11 cellular contexts compared by ENCODE assay signal in genomic region chr17:71959129-71959528, GRCh38.
DNase-seq lines count a peak whose midpoint lies in the region; ATAC-seq and TF ChIP-seq lines count a peak whose summit lies in the region.
"Had no signal": no experiment of that assay in that cellular context is flagged by ENCODE, and none has a peak within 500 bp of the region (broad histone marks: within the 10 kb centered on the region; RNA-seq: fewer than 3 reads in every experiment).

No MANE protein-coding gene starts in this region.

- no peak for TF ChIP-seq POLR2A in vagina (IDR thresholded peaks at IDR 0.05)

- H3K36me3 ChIP-seq in colonic mucosa (no peaks in the 10 kb centered on the region), vagina (no peaks in the 10 kb centered on the region)

- H3K4me1 ChIP-seq in colonic mucosa (no peaks in the 10 kb centered on the region), vagina (no peaks in the 10 kb centered on the region)

- TF ChIP-seq CTCF in colonic mucosa (IDR thresholded peaks at IDR 0.05) = peak; percentile 51
- TF ChIP-seq CTCF in retinal pigment epithelial cell (conservative IDR thresholded peaks at IDR 0.05; ENCODE audit: low read depth, low read length) = peak; percentile 74
- no peak for TF ChIP-seq CTCF in vagina (IDR thresholded peaks at IDR 0.05)

- no peak overlapping the region for H3K9ac ChIP-seq in colonic mucosa (ENCODE audit: low read depth in 2 of 2, low read length in 2 of 2)

- no peaks in the 10 kb centered on the region for H3K9me3 ChIP-seq in colonic mucosa
- H3K9me3 ChIP-seq in vagina = no peaks in the 10 kb centered on the region

- intact Hi-C loops in colonic mucosa (cut with DNase I) (no loop called here), vagina (cut with DNase I) (no loop called here)

- H3K4me3 ChIP-seq in colonic mucosa = no peak overlapping the region
- no peak overlapping the region for H3K4me3 ChIP-seq in retinal pigment epithelial cell (ENCODE audit: low read length)
- H3K4me3 ChIP-seq in vagina = no peak overlapping the region

- H3K27ac ChIP-seq in colonic mucosa = no peak overlapping the region
- no peak overlapping the region for H3K27ac ChIP-seq in vagina
- H3K27ac ChIP-seq: epithelial cell of prostate had no signal

- ATAC-seq in GM19035 (IDR thresholded peaks at IDR 0.05; ENCODE audit: unreplicated experiment) = no peak
- ATAC-seq: Right ventricle myocardium inferior had no signal

- DNase-seq in NCI-H146 (lab: John Stamatoyannopoulos, UW) (peak; percentile 5), NCI-H146 treated with DMSO at 0.1 percent for 48 hours (lab: John Stamatoyannopoulos, UW; ENCODE audit: unreplicated experiment) (no peak), MV-4-11 (lab: John Stamatoyannopoulos, UW) (peak; percentile 2), colonic mucosa (no peak), retinal pigment epithelial cell (ENCODE audit: low read depth) (no peak), vagina (ENCODE audit: extremely low spot score in 2 of 2) (no peak)
- no peak for DNase-seq in activated T-cell treated with anti-CD3 and anti-CD28 coated beads, Interleukin-2, amount 50 U/mL, for 1 hour
- DNase-seq: AML-193 had no signal

- H3K27me3 ChIP-seq in colonic mucosa (no peaks in the 10 kb centered on the region), vagina (no peaks in the 10 kb centered on the region)

Comparison
In these comparisons a context has a peak if more than half of its experiments do, and no peak if none do; other contexts are left out.
1. DNase-seq: peak in NCI-H146 (single experiment) and MV-4-11 (single experiment); none in NCI-H146 treated with DMSO at 0.1 percent for 48 hours (single experiment), colonic mucosa (single experiment), retinal pigment epithelial cell (single experiment), vagina (0 of 2) and activated T-cell treated with anti-CD3 and anti-CD28 coated beads, Interleukin-2, amount 50 U/mL, for 1 hour (single experiment).
2. CTCF ChIP-seq: peak in colonic mucosa (single experiment) and retinal pigment epithelial cell (single experiment); none in vagina (0 of 3).